8 cellular contexts compared by ENCODE assay signal in genomic region chr17:63476494-63476856, GRCh38. TPM values are rescaled to one million over a fixed set of nuclear protein-coding genes. Genes with fewer than 3 reads are reported as not detected.
A peak's percentile ranks its signal among the peaks of the same experiment; 100 is the strongest.
DNase-seq lines count a peak whose midpoint lies in the region; ATAC-seq and TF ChIP-seq lines count a peak whose summit lies in the region.

No MANE protein-coding gene starts in this region.

- WGBS in H9 (ENCODE audit: extremely low coverage, insufficient read length, low lambda C conversion rate), result no CpG with 5 or more reads among the region's 34 CpGs
- no CpG with 5 or more reads among the region's 34 CpGs for WGBS in iPS DF 6.9 (ENCODE audit: insufficient coverage, insufficient read length)

- H3K9ac ChIP-seq in H9 (ENCODE audit: extremely low read depth, insufficient read length, low read length), result no peak overlapping the region

- H2AFZ ChIP-seq in H9 (ENCODE audit: low read length), result no peak overlapping the region

- no peaks in the 10 kb centered on the region for H3K79me1 ChIP-seq in H9 (ENCODE audit: insufficient read depth, low read depth, low read length, poor library complexity, severe bottlenecking)

- H3K4me1 ChIP-seq in H9 (ENCODE audit: insufficient read depth, low read length), result no peaks in the 10 kb centered on the region; the same call in 1 of the 2 replicates
- peaks cover 6% of the 10 kb centered on the region; the same call in 1 of the 2 replicates for H3K4me1 ChIP-seq in iPS DF 6.9 (ENCODE audit: control insufficient read depth, insufficient read depth, low read length)

- H3K4ac ChIP-seq in H9 (ENCODE audit: low read depth, low read length), result no peak overlapping the region

- POLR2A ChIA-PET in activated CD4-positive, alpha-beta memory T cell treated with anti-CD3 and anti-CD28 coated beads for 36 hours (lab: Charles Lee), result interaction anchor here (0.9 kb wide), 1 partner anchor 51 kb away, joined by 3 read pairs; no protein-coding TSS in a partner anchor

- no peaks in the 10 kb centered on the region for H4K20me1 ChIP-seq in H9 (ENCODE audit: control insufficient read depth, insufficient read depth, insufficient read length)

- H3K79me2 ChIP-seq in H9 (ENCODE audit: insufficient read depth, low read length), result no peaks in the 10 kb centered on the region

- H3K4me1 Mint-ChIP-seq in H9, result peaks cover 19 to 30% of the 10 kb centered on the region in 2 experiments
- H3K4me1 Mint-ChIP-seq in activated CD4-positive, alpha-beta memory T cell treated with anti-CD3 and anti-CD28 coated beads for 36 hours (ENCODE audit: low read depth), result peaks cover 15% of the 10 kb centered on the region
- H3K4me1 Mint-ChIP-seq in stimulated activated naive B cell treated with anti-CD40 and anti-IgM and Interleukin-4, amounts not matched to agents 10 μg/mL and 1 μg/mL and 100 μg/mL, for 72 hours, result peaks cover 30 to 39% of the 10 kb centered on the region in 2 donors

- H4K8ac ChIP-seq in H9 (replicated peaks; ENCODE audit: insufficient read length, low read depth, low read length), result no peak overlapping the region

- H3K9me3 ChIP-seq in H9 (ENCODE audit: control insufficient read depth, low read depth, low read length) (no peaks in the 10 kb centered on the region), iPS DF 6.9 (ENCODE audit: control insufficient read depth, insufficient read depth, low read length) (no peaks in the 10 kb centered on the region)

- no peak for TF ChIP-seq CTCF in H9 (conservative IDR thresholded peaks at IDR 0.05)

- H3K36me3 Mint-ChIP-seq in H9 (ENCODE audit: insufficient read depth in 1 of 3, low read depth in 3 of 3), result no peaks in the 10 kb centered on the region
- no peaks in the 10 kb centered on the region for H3K36me3 Mint-ChIP-seq in activated CD4-positive, alpha-beta memory T cell treated with anti-CD3 and anti-CD28 coated beads for 36 hours
- H3K36me3 Mint-ChIP-seq in stimulated activated naive B cell treated with anti-CD40 and anti-IgM and Interleukin-4, amounts not matched to agents 10 μg/mL and 1 μg/mL and 100 μg/mL, for 72 hours, result no peaks in the 10 kb centered on the region

- no peak overlapping the region for H3K27ac ChIP-seq in H9 (ENCODE audit: insufficient read length, low read depth, low read length)
- no peak overlapping the region for H3K27ac ChIP-seq in iPS DF 6.9 (ENCODE audit: low read length)

- no peak overlapping the region for H3K56ac ChIP-seq in H9 (ENCODE audit: insufficient read length, low read depth, low read length)

- H3K27me3 ChIP-seq in H9 (ENCODE audit: insufficient read depth, low read length) (no peaks in the 10 kb centered on the region; the same call in 1 of the 2 replicates), iPS DF 6.9 (ENCODE audit: control insufficient read depth, insufficient read depth, low read length) (no peaks in the 10 kb centered on the region)

- ATAC-seq in stimulated activated naive B cell treated with anti-CD40 and anti-IgM and Interleukin-4, amounts not matched to agents 10 μg/mL and 1 μg/mL and 100 μg/mL, for 72 hours (replicated peaks), result peak; percentile 14 to 20
- ATAC-seq in HG03025 (IDR thresholded peaks at IDR 0.05; ENCODE audit: low FRiP score, unreplicated experiment), result no peak
- ATAC-seq in HG02571 (IDR thresholded peaks at IDR 0.05; ENCODE audit: unreplicated experiment), result no peak
- ATAC-seq in HG02870 (IDR thresholded peaks at IDR 0.05; ENCODE audit: unreplicated experiment), result no peak

- H2BK120ac ChIP-seq in H9 (ENCODE audit: low read depth, low read length, poor library complexity, severe bottlenecking), result no peak overlapping the region

- H3K23ac ChIP-seq in H9 (ENCODE audit: insufficient read length, low read depth, low read length), result no peak overlapping the region

- H4K91ac ChIP-seq in H9 (ENCODE audit: insufficient read length, low read depth, low read length), result no peak overlapping the region

- DNase-seq in AG08396 (ENCODE audit: low spot score) (peak; percentile 51), H9 (peak; percentile 82), iPS DF 6.9 (ENCODE audit: low read depth, low spot score) (no peak)
- peak; percentile 20 for DNase-seq in activated CD4-positive, alpha-beta memory T cell treated with anti-CD3 and anti-CD28 coated beads for 36 hours
- DNase-seq in stimulated activated naive B cell treated with anti-CD40 and anti-IgM and Interleukin-4, amounts not matched to agents 10 μg/mL and 1 μg/mL and 100 μg/mL, for 72 hours, result no peak

- H3K4me3 Mint-ChIP-seq in H9, result peak overlapping the region; percentile 63 to 80
- H3K4me3 Mint-ChIP-seq in activated CD4-positive, alpha-beta memory T cell treated with anti-CD3 and anti-CD28 coated beads for 36 hours, result peak overlapping the region; percentile 23
- peak overlapping the region in 1 of 2 donors; percentile 68 for H3K4me3 Mint-ChIP-seq in stimulated activated naive B cell treated with anti-CD40 and anti-IgM and Interleukin-4, amounts not matched to agents 10 μg/mL and 1 μg/mL and 100 μg/mL, for 72 hours

- CTCF ChIA-PET in activated CD4-positive, alpha-beta memory T cell treated with anti-CD3 and anti-CD28 coated beads for 36 hours (lab: Charles Lee), result interaction anchor here (1.0 to 8.1 kb wide), 8 partner anchors 18 to 146 kb away, joined by 3 to 233 read pairs (median 12); partner anchors contain the start of genes CYB561 and MAP3K3

- no peak overlapping the region for H2BK20ac ChIP-seq in H9 (ENCODE audit: low read depth, low read length, poor library complexity, severe bottlenecking)

- no peak overlapping the region for H2BK5ac ChIP-seq in H9 (ENCODE audit: insufficient read length, low read length)

- no peak overlapping the region for H3T11ph ChIP-seq in H9 (ENCODE audit: low read length)

- peak overlapping the region; percentile 47; the same call in 1 of the 2 replicates for H3K4me3 ChIP-seq in iPS DF 6.9 (ENCODE audit: low read length)

- H3K4me2 ChIP-seq in H9 (ENCODE audit: insufficient read depth, insufficient read length, low read length), result peak overlapping the region; percentile 63

- H2BK12ac ChIP-seq in H9 (ENCODE audit: insufficient read length, low read depth, low read length), result no peak overlapping the region

- H3K36me3 ChIP-seq in iPS DF 6.9 (ENCODE audit: control insufficient read depth, insufficient read depth, low read length), result no peaks in the 10 kb centered on the region

- peaks cover 13% of the 10 kb centered on the region for H3K23me2 ChIP-seq in H9 (ENCODE audit: insufficient read length, low read depth, low read length, poor library complexity, severe bottlenecking)

- H3K14ac ChIP-seq in H9 (ENCODE audit: insufficient read depth, low read length), result no peak overlapping the region

- H3K27ac Mint-ChIP-seq in H9, result no peak overlapping the region
- no peak overlapping the region for H3K27ac Mint-ChIP-seq in activated CD4-positive, alpha-beta memory T cell treated with anti-CD3 and anti-CD28 coated beads for 36 hours
- H3K27ac Mint-ChIP-seq in stimulated activated naive B cell treated with anti-CD40 and anti-IgM and Interleukin-4, amounts not matched to agents 10 μg/mL and 1 μg/mL and 100 μg/mL, for 72 hours, result no peak overlapping the region

- H3K9me3 Mint-ChIP-seq in H9, result no peaks in the 10 kb centered on the region
- no peaks in the 10 kb centered on the region for H3K9me3 Mint-ChIP-seq in activated CD4-positive, alpha-beta memory T cell treated with anti-CD3 and anti-CD28 coated beads for 36 hours
- H3K9me3 Mint-ChIP-seq in stimulated activated naive B cell treated with anti-CD40 and anti-IgM and Interleukin-4, amounts not matched to agents 10 μg/mL and 1 μg/mL and 100 μg/mL, for 72 hours, result no peaks in the 10 kb centered on the region

- peaks cover 49% of the 10 kb centered on the region for H3K27me3 Mint-ChIP-seq in H9 (ENCODE audit: low read depth)
- H3K27me3 Mint-ChIP-seq in activated CD4-positive, alpha-beta memory T cell treated with anti-CD3 and anti-CD28 coated beads for 36 hours, result peaks cover 5% of the 10 kb centered on the region
- H3K27me3 Mint-ChIP-seq in stimulated activated naive B cell treated with anti-CD40 and anti-IgM and Interleukin-4, amounts not matched to agents 10 μg/mL and 1 μg/mL and 100 μg/mL, for 72 hours, result peaks cover 42 to 50% of the 10 kb centered on the region in 2 donors

- intact Hi-C loops in activated CD4-positive, alpha-beta memory T cell treated with anti-CD3 and anti-CD28 coated beads for 36 hours (cut with micrococcal nuclease), result no loop called here

- no peak overlapping the region for H2AK5ac ChIP-seq in H9 (ENCODE audit: insufficient read length, low read length)

- no peak overlapping the region for H2BK15ac ChIP-seq in H9 (ENCODE audit: low read depth, low read length)

- H4K5ac ChIP-seq in H9 (ENCODE audit: insufficient read length, low read depth, low read length), result no peak overlapping the region

- H3K18ac ChIP-seq in H9 (ENCODE audit: insufficient read length, low read depth, low read length), result no peak overlapping the region

RNA-seq across cellular contexts. Expression of gene ACE, which starts 0.4 kb away (rescaled TPM):
- total RNA-seq in H9 (2021), result 4.8 and 5.4 TPM in 2 replicates
- 1 to 10 TPM; 2.2 to 2.6 TPM for total RNA-seq in activated CD4-positive, alpha-beta memory T cell treated with anti-CD3 and anti-CD28 coated beads for 36 hours

RNA-seq across cellular contexts. Expression of gene CYB561, which starts 30.4 kb away (rescaled TPM):
- 20.7 and 21.8 TPM in 2 replicates for total RNA-seq in H9 (2021)
- 1 to 10 TPM; 9.4 to 9.7 TPM for total RNA-seq in activated CD4-positive, alpha-beta memory T cell treated with anti-CD3 and anti-CD28 coated beads for 36 hours

RNA-seq across cellular contexts. Expression of gene KCNH6, which starts 46.7 kb away (rescaled TPM):
- 1.6 and 2.3 TPM in 2 replicates for total RNA-seq in H9 (2021)
- total RNA-seq in activated CD4-positive, alpha-beta memory T cell treated with anti-CD3 and anti-CD28 coated beads for 36 hours, result not detected

Comparison
In these comparisons a context has a peak if more than half of its experiments do, and no peak if none do; other contexts are left out.
1. DNase-seq: peak in AG08396 (single experiment), H9 (single experiment) and activated CD4-positive, alpha-beta memory T cell treated with anti-CD3 and anti-CD28 coated beads for 36 hours (single experiment); none in iPS DF 6.9 (single experiment) and stimulated activated naive B cell treated with anti-CD40 and anti-IgM and Interleukin-4, amounts not matched to agents 10 μg/mL and 1 μg/mL and 100 μg/mL, for 72 hours (single experiment).
2. ATAC-seq: peak in stimulated activated naive B cell treated with anti-CD40 and anti-IgM and Interleukin-4, amounts not matched to agents 10 μg/mL and 1 μg/mL and 100 μg/mL, for 72 hours (2 of 2); none in HG03025 (single experiment), HG02571 (single experiment) and HG02870 (single experiment).